In genomic region chr3:32700244-32700643, GRCh38 we compare ENCODE assay signal across 19 cellular contexts. TPM values are rescaled to one million over a fixed set of nuclear protein-coding genes. Genes with fewer than 3 reads are reported as not detected.
DNase-seq lines count a peak whose midpoint lies in the region; ATAC-seq, FAIRE-seq and TF ChIP-seq lines count a peak whose summit lies in the region.
"Had no signal": no experiment of that assay in that cellular context is flagged by ENCODE, and none has a peak within 500 bp of the region (broad histone marks: within the 10 kb centered on the region; RNA-seq: fewer than 3 reads in every experiment).

No MANE protein-coding gene starts in this region.

- no peak for TF ChIP-seq POLR2A in K562 (conservative IDR thresholded peaks at IDR 0.05)

- intact Hi-C loops in K562 (cut with micrococcal nuclease): no loop called here
- intact Hi-C loops in left cardiac atrium (cut with DNase I): no loop called here

- peak; percentile 12 for DNase-seq in GM12865 (ENCODE audit: low read depth)
- DNase-seq in K562 (ENCODE audit: extremely low read depth in 1 of 4, low spot score in 3 of 4): no peak
- no peak for DNase-seq in stimulated activated naive B cell treated with anti-CD40 and anti-IgM and Interleukin-4, amounts not matched to agents 10 μg/mL and 1 μg/mL and 100 μg/mL, for 72 hours
- no peak for DNase-seq in stimulated activated naive CD8-positive, alpha-beta T cell treated with anti-CD3 and anti-CD28 coated beads, Interleukin-15, amount 100 ng/mL, for 72 hours
- DNase-seq in NAMALWA (ENCODE audit: low spot score): no peak
- DNase-seq in left cardiac atrium: no peak
- DNase-seq: ACHN; C1 segment of cervical spinal cord; CD8-positive, alpha-beta T cell; COR-L47; DMS153; DMS79 treated with DMSO at 0.1 percent for 48 hours; EL; H7 had no signal

- H3K27ac Mint-ChIP-seq in stimulated activated naive B cell treated with anti-CD40 and anti-IgM and Interleukin-4, amounts not matched to agents 10 μg/mL and 1 μg/mL and 100 μg/mL, for 72 hours: no peak overlapping the region
- no peak overlapping the region for H3K27ac Mint-ChIP-seq in stimulated activated naive CD8-positive, alpha-beta T cell treated with anti-CD3 and anti-CD28 coated beads, Interleukin-15, amount 100 ng/mL, for 72 hours
- H3K27ac Mint-ChIP-seq: CD8-positive, alpha-beta T cell; GM23338 had no signal

- H3K27ac ChIP-seq in OCI-LY3 (ENCODE audit: low read length) (peak overlapping the region; percentile 47), K562 (ENCODE audit: extremely low read depth, low read depth, low read length) (peak overlapping the region; percentile 18; the same call in 1 of the 3 replicates)

- no peak for ATAC-seq in K562
- ATAC-seq in stimulated activated naive B cell treated with anti-CD40 and anti-IgM and Interleukin-4, amounts not matched to agents 10 μg/mL and 1 μg/mL and 100 μg/mL, for 72 hours (replicated peaks): peak; percentile 46 to 68
- no peak for ATAC-seq in stimulated activated naive CD8-positive, alpha-beta T cell treated with anti-CD3 and anti-CD28 coated beads, Interleukin-15, amount 100 ng/mL, for 72 hours
- ATAC-seq in left cardiac atrium: no peak
- ATAC-seq: CD8-positive, alpha-beta T cell; GM23338 had no signal

- H3K9me3 Mint-ChIP-seq in stimulated activated naive B cell treated with anti-CD40 and anti-IgM and Interleukin-4, amounts not matched to agents 10 μg/mL and 1 μg/mL and 100 μg/mL, for 72 hours: peaks cover 4 to 5% of the 10 kb centered on the region in 2 donors
- peaks cover 4 to 7% of the 10 kb centered on the region in 2 donors for H3K9me3 Mint-ChIP-seq in stimulated activated naive CD8-positive, alpha-beta T cell treated with anti-CD3 and anti-CD28 coated beads, Interleukin-15, amount 100 ng/mL, for 72 hours
- H3K9me3 Mint-ChIP-seq: CD8-positive, alpha-beta T cell; GM23338 had no signal

- no peaks in the 10 kb centered on the region for H3K27me3 ChIP-seq in OCI-LY3 (ENCODE audit: low read depth, low read length)
- H3K27me3 ChIP-seq in K562 (ENCODE audit: control insufficient read depth in 2 of 2, insufficient read depth in 2 of 2, low read length in 2 of 2): no peaks in the 10 kb centered on the region

- TF ChIP-seq RAD21 in K562 (CRISPR knock-in tag; conservative IDR thresholded peaks at IDR 0.05 in 1 of 2, IDR thresholded peaks at IDR 0.05 in 1 of 2): no peak

- BruUV-seq in K562 (replicated peaks; lab: Mats Ljungman, UMichigan): no TSS peak

- H3K79me2 ChIP-seq in OCI-LY3 (ENCODE audit: low read length) (peaks cover 56% of the 10 kb centered on the region), K562 (ENCODE audit: control insufficient read depth, insufficient read depth, low read length) (peaks cover 88% of the 10 kb centered on the region)

- H3K27me3 Mint-ChIP-seq in stimulated activated naive B cell treated with anti-CD40 and anti-IgM and Interleukin-4, amounts not matched to agents 10 μg/mL and 1 μg/mL and 100 μg/mL, for 72 hours: no peaks in the 10 kb centered on the region
- H3K27me3 Mint-ChIP-seq in stimulated activated naive CD8-positive, alpha-beta T cell treated with anti-CD3 and anti-CD28 coated beads, Interleukin-15, amount 100 ng/mL, for 72 hours: no peaks in the 10 kb centered on the region

- no peak for TF ChIP-seq CTCF in GM12865 (IDR thresholded peaks at IDR 0.05; ENCODE audit: insufficient read depth, low read depth, low read length, missing control alignments)
- no peak for TF ChIP-seq CTCF in OCI-LY3 (IDR thresholded peaks at IDR 0.05; ENCODE audit: low read depth, low read length)
- TF ChIP-seq CTCF in K562 (IDR thresholded peaks at IDR 0.05 in 2 of 3, conservative IDR thresholded peaks at IDR 0.05 in 1 of 3; ENCODE audit: insufficient read depth in 2 of 3, low read depth in 1 of 3, low read length in 3 of 3): no peak

- POLR2A ChIA-PET in K562 (lab: Yijun Ruan, JAX): interaction anchor here (0.7 to 1.8 kb wide), 4 partner anchors 12 to 54 kb away, joined by 3 to 8 read pairs (median 4); no protein-coding TSS in a partner anchor

- no peaks in the 10 kb centered on the region for H3K9me1 ChIP-seq in K562 (ENCODE audit: control insufficient read depth, insufficient read depth, low read length)

- peaks cover 16 to 25% of the 10 kb centered on the region in 2 donors for H3K36me3 Mint-ChIP-seq in stimulated activated naive B cell treated with anti-CD40 and anti-IgM and Interleukin-4, amounts not matched to agents 10 μg/mL and 1 μg/mL and 100 μg/mL, for 72 hours

- TF ChIP-seq EP300 in K562 (IDR thresholded peaks at IDR 0.05; ENCODE audit: low read length): no peak

- H3K9me3 ChIP-seq in OCI-LY3 (ENCODE audit: insufficient read depth, low read length): no peaks in the 10 kb centered on the region
- H3K9me3 ChIP-seq in K562 (replicated peaks; ENCODE audit: control insufficient read depth, insufficient read depth, low read depth, low read length): no peaks in the 10 kb centered on the region

- H3K36me3 ChIP-seq in OCI-LY3 (replicated peaks; ENCODE audit: low read depth, low read length): peaks cover 14% of the 10 kb centered on the region
- peaks cover 31% of the 10 kb centered on the region; the same call in 2 of the 3 replicates for H3K36me3 ChIP-seq in K562 (ENCODE audit: control insufficient read depth, insufficient read depth, low read length)

- CTCF ChIA-PET in K562 (lab: Yijun Ruan, JAX; ENCODE audit: low intra/inter-chr PET ratio): no interaction called here

- peak overlapping the region in 1 of 2 donors; percentile 4 for H3K4me3 Mint-ChIP-seq in stimulated activated naive B cell treated with anti-CD40 and anti-IgM and Interleukin-4, amounts not matched to agents 10 μg/mL and 1 μg/mL and 100 μg/mL, for 72 hours
- H3K4me3 Mint-ChIP-seq in stimulated activated naive CD8-positive, alpha-beta T cell treated with anti-CD3 and anti-CD28 coated beads, Interleukin-15, amount 100 ng/mL, for 72 hours: no peak overlapping the region
- H3K4me3 Mint-ChIP-seq: CD8-positive, alpha-beta T cell; GM23338 had no signal

- H2AFZ ChIP-seq in OCI-LY3 (ENCODE audit: low read depth, low read length): no peak overlapping the region
- no peak overlapping the region for H2AFZ ChIP-seq in K562 (ENCODE audit: low read depth, low read length)
- H2AFZ ChIP-seq: GM23338 had no signal

- H3K4me2 ChIP-seq in OCI-LY3 (ENCODE audit: low read length) (peak overlapping the region; percentile 46), K562 (ENCODE audit: insufficient read depth, low read length) (no peak overlapping the region)
- H3K4me2 ChIP-seq: GM23338 had no signal

- in situ Hi-C loops in K562 (cut with MboI): no loop called here

- no peak overlapping the region for H3K4me3 ChIP-seq in GM12865 (ENCODE audit: low read depth, low read length)
- peak overlapping the region; percentile 19 for H3K4me3 ChIP-seq in OCI-LY3 (ENCODE audit: low read length)
- H3K4me3 ChIP-seq in K562: no peak overlapping the region
- H3K4me3 ChIP-seq: GM23338 had no signal

- peaks cover 5% of the 10 kb centered on the region; the same call in 1 of the 2 replicates for H4K20me1 ChIP-seq in OCI-LY3 (ENCODE audit: insufficient read depth, low read length)
- no peaks in the 10 kb centered on the region for H4K20me1 ChIP-seq in K562 (replicated peaks; ENCODE audit: control insufficient read depth, insufficient read depth, low read length)

- WGBS in K562 (ENCODE audit: insufficient coverage, low coverage, missing lambda C conversion rate): 80% methylated on average over 6 of the region's 6 CpGs

- H3K4me1 ChIP-seq in OCI-LY3 (ENCODE audit: low read length): peaks cover 32% of the 10 kb centered on the region
- peaks cover 4 to 44% of the 10 kb centered on the region in 2 experiments; a peak in 4 of 5 replicates for H3K4me1 ChIP-seq in K562 (replicated peaks in 1 of 2; ENCODE audit: control insufficient read depth in 2 of 2, insufficient read depth in 2 of 2, low read length in 2 of 2)

- peaks cover 21 to 52% of the 10 kb centered on the region in 2 donors for H3K4me1 Mint-ChIP-seq in stimulated activated naive B cell treated with anti-CD40 and anti-IgM and Interleukin-4, amounts not matched to agents 10 μg/mL and 1 μg/mL and 100 μg/mL, for 72 hours
- H3K4me1 Mint-ChIP-seq in stimulated activated naive CD8-positive, alpha-beta T cell treated with anti-CD3 and anti-CD28 coated beads, Interleukin-15, amount 100 ng/mL, for 72 hours: peaks cover 31% of the 10 kb centered on the region

- no peak for FAIRE-seq in K562 (lab: Jason Lieb, UNC)
- FAIRE-seq: D721Med, G401.6, GM18507 had no signal

- H3K9ac ChIP-seq in OCI-LY3 (ENCODE audit: low read length) (0 out of 2 replicates have a peak overlapping the region, but pooled peaks have one; percentile 2), K562 (ENCODE audit: insufficient read depth in 1 of 2, low read depth in 2 of 2, low read length in 2 of 2) (no peak overlapping the region)

RNA-seq across cellular contexts. Expression of gene CNOT10, which starts 15.3 kb away (rescaled TPM):
- 123 and 357 TPM in 2 replicates for total RNA-seq in K562 (2011; cell fraction: chromatin; rRNA removed; ENCODE audit: low replicate concordance)
- total RNA-seq in K562 (2011; cell fraction: nucleolus; rRNA removed): 80.2 and 91.3 TPM in 2 replicates
- total RNA-seq in K562 (2011; cell fraction: nucleoplasm; rRNA removed): 134 and 162 TPM in 2 replicates
- total RNA-seq in K562 (2014; rRNA removed): 74.1 and 81.9 TPM in 2 replicates
- total RNA-seq in K562 (2014; rRNA removed; fragmentation: Illumina TruSeq; extraction: Trizol): 100 and 101 TPM in 2 replicates
- 74.6 and 75.2 TPM in 2 replicates for total RNA-seq in K562 (2015; rRNA removed; fragmentation: Illumina TruSeq; extraction: Trizol)
- total RNA-seq in K562 (2021): 91.7 and 102 TPM in 2 replicates
- 106 and 114 TPM in 2 replicates for polyA plus RNA-seq in K562 (2011; rRNA removed)
- polyA plus RNA-seq in K562 (2011; cell fraction: cytosol; rRNA removed): 78.3 and 108 TPM in 2 replicates
- 46.6 and 68.4 TPM in 2 replicates for polyA plus RNA-seq in K562 (2011; cell fraction: nucleus; rRNA removed)
- polyA plus RNA-seq in K562 (2012): 50.0 and 65.9 TPM in 2 replicates
- 87.0 and 111 TPM in 2 replicates for polyA plus RNA-seq in K562 (2014; fragmentation: Illumina TruSeq; extraction: Trizol)
- 10 to 100 TPM; 35.7 to 52.2 TPM for polyA plus RNA-seq in K562 (2014; fragmentation: Nextera tagmentation; extraction: Ambion mirVana)
- 74.3 and 101 TPM in 2 replicates for polyA plus RNA-seq in K562 (2014; rRNA removed)
- polyA minus RNA-seq in K562 (2011; rRNA and poly(A)+ RNA removed): 134 and 158 TPM in 2 replicates
- polyA minus RNA-seq in K562 (2011; cell fraction: cytosol; rRNA and poly(A)+ RNA removed): 56.0 and 69.2 TPM in 2 replicates
- polyA minus RNA-seq in K562 (2011; cell fraction: nucleus; rRNA and poly(A)+ RNA removed): 44.8 and 79.4 TPM in 2 replicates
- 10 to 100 TPM; 16.1 to 18.1 TPM for total RNA-seq in left cardiac atrium

Comparison
In these comparisons a context has a peak if more than half of its experiments do, and no peak if none do; other contexts are left out.
1. ATAC-seq: peak in stimulated activated naive B cell treated with anti-CD40 and anti-IgM and Interleukin-4, amounts not matched to agents 10 μg/mL and 1 μg/mL and 100 μg/mL, for 72 hours (2 of 2); none in K562 (single experiment), stimulated activated naive CD8-positive, alpha-beta T cell treated with anti-CD3 and anti-CD28 coated beads, Interleukin-15, amount 100 ng/mL, for 72 hours (single experiment) and left cardiac atrium (0 of 2).